Comparison of ENCODE assay signal across 17 cellular contexts in genomic region chr4:113659127-113659526, GRCh38.
"Had no signal": no experiment of that assay in that cellular context is flagged by ENCODE, and none has a peak within 500 bp of the region (broad histone marks: within the 10 kb centered on the region; RNA-seq: fewer than 3 reads in every experiment).

No MANE protein-coding gene starts in this region.

- H3K4me1 Mint-ChIP-seq: neural crest cell had no signal

- H3K27ac ChIP-seq: breast epithelium, esophagus muscularis mucosa, ovary, thyroid gland, uterus had no signal

- H3K27me3 ChIP-seq: breast epithelium, esophagus muscularis mucosa, ovary, thyroid gland, uterus had no signal

- DNase-seq: activated B cell treated with CpG ODN at 0.5 μM for 24 hours; activated CD4-positive, alpha-beta T cell treated with anti-CD3 and anti-CD28 coated beads, Interleukin-2, amount 10 ng/mL, durations not matched to agents 24 days and 14 days; activated CD8-positive, alpha-beta memory T cell treated with anti-CD3 and anti-CD28 coated beads for 24 hours; activated T-cell treated with anti-CD3 and anti-CD28 coated beads for 4 hours; anterior cingulate cortex; foreskin fibroblast; head of caudate nucleus; ovary; thyroid gland; uterus had no signal

- FAIRE-seq: islet of Langerhans, TTC549 had no signal

- H3K4me3 Mint-ChIP-seq: activated B cell treated with CpG ODN at 0.5 μM for 24 hours; activated CD4-positive, alpha-beta T cell treated with anti-CD3 and anti-CD28 coated beads, Interleukin-2, amount 10 ng/mL, durations not matched to agents 24 days and 14 days; activated naive CD4-positive, alpha-beta T cell treated with anti-CD3 and anti-CD28 coated beads, Interleukin-2, amount 50 U/mL, for 24 hours; neural crest cell; T-helper 1 cell treated with Interleukin-12 subunit alpha and Interleukin-12 subunit beta and Interleukin-4 antibody, amounts not matched to agents 30 μg/mL and 1 μg/mL, for 36 hours had no signal

- H3K9me3 ChIP-seq: breast epithelium, esophagus muscularis mucosa, ovary, thyroid gland, uterus had no signal

- H3K4me3 ChIP-seq: breast epithelium, esophagus muscularis mucosa, ovary, thyroid gland, uterus had no signal

- H3K27me3 Mint-ChIP-seq: activated B cell treated with CpG ODN at 0.5 μM for 24 hours; activated CD4-positive, alpha-beta T cell treated with anti-CD3 and anti-CD28 coated beads, Interleukin-2, amount 10 ng/mL, durations not matched to agents 24 days and 14 days; activated naive CD4-positive, alpha-beta T cell treated with anti-CD3 and anti-CD28 coated beads, Interleukin-2, amount 50 U/mL, for 24 hours had no signal

- H3K4me1 ChIP-seq: breast epithelium, uterus had no signal

- H3K9me3 Mint-ChIP-seq: activated B cell treated with CpG ODN at 0.5 μM for 24 hours, neural crest cell had no signal

- H3K27ac Mint-ChIP-seq: activated CD4-positive, alpha-beta T cell treated with anti-CD3 and anti-CD28 coated beads, Interleukin-2, amount 10 ng/mL, durations not matched to agents 24 days and 14 days; T-helper 1 cell treated with Interleukin-12 subunit alpha and Interleukin-12 subunit beta and Interleukin-4 antibody, amounts not matched to agents 30 μg/mL and 1 μg/mL, for 36 hours had no signal

- H3K36me3 ChIP-seq: breast epithelium, ovary, thyroid gland, uterus had no signal
